ENCODE assay signal across 21 cellular contexts in genomic region chr1:209877109-209877764, GRCh38. TPM values are rescaled to one million over a fixed set of nuclear protein-coding genes. Genes with fewer than 3 reads are reported as not detected.
DNase-seq lines count a peak whose midpoint lies in the region; TF ChIP-seq lines count a peak whose summit lies in the region.
"Had no signal": no experiment of that assay in that cellular context is flagged by ENCODE, and none has a peak within 500 bp of the region (broad histone marks: within the 10 kb centered on the region; RNA-seq: fewer than 3 reads in every experiment).

No MANE protein-coding gene starts in this region.

- CTCF ChIA-PET in CD8-positive, alpha-beta memory T cell (lab: Charles Lee), result no interaction called here

- no peak overlapping the region for H3K27ac Mint-ChIP-seq in CD8-positive, alpha-beta memory T cell
- H3K27ac Mint-ChIP-seq: B cell; CD4-positive, alpha-beta memory T cell; IgD-negative memory B cell; T-helper 1 cell treated with Interleukin-12 subunit alpha and Interleukin-12 subunit beta and Interleukin-4 antibody, amounts not matched to agents 30 μg/mL and 1 μg/mL, for 36 hours had no signal

- TF ChIP-seq CTCF in dorsolateral prefrontal cortex (IDR thresholded peaks at IDR 0.05 in 54 of 56, conservative IDR thresholded peaks at IDR 0.05 in 2 of 56; ENCODE audit: low read depth in 1 of 56, partially characterized antibody in 56 of 56), result no peak
- no peak for TF ChIP-seq CTCF in smooth muscle cell (IDR thresholded peaks at IDR 0.05; ENCODE audit: borderline replicate concordance, insufficient read depth, poor library complexity, severe bottlenecking)

- H3K36me3 ChIP-seq in smooth muscle cell (ENCODE audit: low read depth), result no peaks in the 10 kb centered on the region
- H3K36me3 ChIP-seq in CD8-positive, alpha-beta memory T cell (ENCODE audit: insufficient read depth, low read length), result no peaks in the 10 kb centered on the region

- H3K9ac ChIP-seq in smooth muscle cell (ENCODE audit: low read depth), result no peak overlapping the region

- H3K79me2 ChIP-seq in smooth muscle cell (ENCODE audit: low read depth), result no peaks in the 10 kb centered on the region

- intact Hi-C loops in dorsolateral prefrontal cortex (cut with DNase I), result loop anchor here in 1 of 2 donors (10.0 kb wide), 1 partner anchor 358 kb away; the partner anchor contains the start of gene SERTAD4

- in situ Hi-C loops in ACHN (cut with HindIII; ENCODE audit: low pct_ligation_motif_present, low pct_unique_long_range_greater_than_20kb, low sequenced_read_pairs), result no loop called here

- no peaks in the 10 kb centered on the region for H3K9me3 ChIP-seq in smooth muscle cell (replicated peaks; ENCODE audit: low read depth)
- no peaks in the 10 kb centered on the region for H3K9me3 ChIP-seq in CD8-positive, alpha-beta memory T cell (ENCODE audit: low read length)

- H3K27ac ChIP-seq in dorsolateral prefrontal cortex, result peak overlapping the region in 44 of 59 donors; percentile 1 to 99 (median 74)
- no peak overlapping the region for H3K27ac ChIP-seq in smooth muscle cell (ENCODE audit: low read depth)
- H3K27ac ChIP-seq in CD8-positive, alpha-beta memory T cell (ENCODE audit: low read depth, low read length), result no peak overlapping the region

- H3K4me3 ChIP-seq in dorsolateral prefrontal cortex, result no peak overlapping the region
- no peak overlapping the region for H3K4me3 ChIP-seq in smooth muscle cell
- H3K4me3 ChIP-seq in CD8-positive, alpha-beta memory T cell (ENCODE audit: low read length), result no peak overlapping the region

- no peak overlapping the region for H2AFZ ChIP-seq in smooth muscle cell (ENCODE audit: low read depth)

- POLR2A ChIA-PET in CD8-positive, alpha-beta memory T cell (lab: Charles Lee), result no interaction called here

- H4K20me1 ChIP-seq in smooth muscle cell (ENCODE audit: low read depth), result no peaks in the 10 kb centered on the region

- H3K4me1 Mint-ChIP-seq in CD8-positive, alpha-beta memory T cell, result no peaks in the 10 kb centered on the region
- H3K4me1 Mint-ChIP-seq: B cell, IgD-negative memory B cell had no signal

- H3K4me1 ChIP-seq in smooth muscle cell (ENCODE audit: low read depth), result no peaks in the 10 kb centered on the region
- H3K4me1 ChIP-seq in CD8-positive, alpha-beta memory T cell (ENCODE audit: insufficient read depth, low read length), result no peaks in the 10 kb centered on the region

- peak; percentile 32 for DNase-seq in EH (ENCODE audit: low read depth)
- peak; percentile 49 for DNase-seq in NCI-H69 (lab: John Stamatoyannopoulos, UW)
- no peak for DNase-seq in dorsolateral prefrontal cortex
- DNase-seq in smooth muscle cell (lab: John Stamatoyannopoulos, UW; ENCODE audit: unreplicated experiment), result no peak
- no peak for DNase-seq in CD8-positive, alpha-beta memory T cell
- no peak for DNase-seq in ACHN
- no peak for DNase-seq in activated naive CD4-positive, alpha-beta T cell (lab: John Stamatoyannopoulos, UW)
- DNase-seq: CD4-positive, alpha-beta memory T cell; DMS53; H7; Kasumi-1; NCI-H187; NCI-H2107; NCI-H2227 treated with DMSO at 0.1 percent for 48 hours; NCI-H510A treated with DMSO at 0.1 percent for 48 hours; OCI-M1; RPMI8226; SHP77 treated with DMSO at 0.1 percent for 48 hours had no signal

- H3K27me3 Mint-ChIP-seq in CD8-positive, alpha-beta memory T cell, result peaks cover 22 to 74% of the 10 kb centered on the region in 2 donors

- H3K9me3 Mint-ChIP-seq in CD8-positive, alpha-beta memory T cell, result no peaks in the 10 kb centered on the region
- H3K9me3 Mint-ChIP-seq: CD4-positive, alpha-beta memory T cell; IgD-negative memory B cell; T-helper 1 cell treated with Interleukin-12 subunit alpha and Interleukin-12 subunit beta and Interleukin-4 antibody, amounts not matched to agents 30 μg/mL and 1 μg/mL, for 36 hours had no signal

- 39% methylated on average over 2 of the region's 2 CpGs for WGBS in smooth muscle cell (ENCODE audit: low lambda C conversion rate)

- H3K27me3 ChIP-seq in dorsolateral prefrontal cortex (no peaks in the 10 kb centered on the region), smooth muscle cell (ENCODE audit: low read depth) (no peaks in the 10 kb centered on the region)
- H3K27me3 ChIP-seq in CD8-positive, alpha-beta memory T cell (ENCODE audit: insufficient read depth, low read length, poor library complexity, severe bottlenecking), result peaks cover 3% of the 10 kb centered on the region

- no peak overlapping the region for H3K4me3 Mint-ChIP-seq in CD8-positive, alpha-beta memory T cell
- H3K4me3 Mint-ChIP-seq: B cell; CD4-positive, alpha-beta memory T cell; IgD-negative memory B cell; T-helper 1 cell treated with Interleukin-12 subunit alpha and Interleukin-12 subunit beta and Interleukin-4 antibody, amounts not matched to agents 30 μg/mL and 1 μg/mL, for 36 hours had no signal

- H3K36me3 Mint-ChIP-seq in CD8-positive, alpha-beta memory T cell, result no peaks in the 10 kb centered on the region
- H3K36me3 Mint-ChIP-seq: CD4-positive, alpha-beta memory T cell; IgD-negative memory B cell had no signal

- peaks cover 13% of the 10 kb centered on the region for H3F3A ChIP-seq in smooth muscle cell (ENCODE audit: low read depth)

- H3K4me2 ChIP-seq in smooth muscle cell, result peak overlapping the region; percentile 17

RNA-seq across cellular contexts. Expression of gene UTP25, which starts 49.5 kb away (rescaled TPM):
- total RNA-seq in dorsolateral prefrontal cortex (10 to 100 TPM in 71 of 120 experiments, 1 to 10 TPM in 49; 6.2 to 14.2 (median 10.6) TPM), smooth muscle cell (5.2 and 6.2 TPM in 2 replicates)
- polyA plus RNA-seq in smooth muscle cell, result 2.3 and 2.9 TPM in 2 replicates
- 10 to 100 TPM; 14.9 to 15.2 TPM for total RNA-seq in CD8-positive, alpha-beta memory T cell
- 4.9 TPM for polyA plus RNA-seq in CD8-positive, alpha-beta memory T cell

Comparison
In these comparisons a context has a peak if more than half of its experiments do, and no peak if none do; other contexts are left out.
1. DNase-seq: peak in EH (single experiment) and NCI-H69 (single experiment); none in dorsolateral prefrontal cortex (0 of 10), smooth muscle cell (single experiment), CD8-positive, alpha-beta memory T cell (0 of 5), ACHN (single experiment) and activated naive CD4-positive, alpha-beta T cell (0 of 4).
2. H3K27ac ChIP-seq: peak in dorsolateral prefrontal cortex (44 of 59); none in smooth muscle cell (single experiment) and CD8-positive, alpha-beta memory T cell (single experiment).